8 cellular contexts compared by ENCODE assay signal in the genomic region with DNA sequence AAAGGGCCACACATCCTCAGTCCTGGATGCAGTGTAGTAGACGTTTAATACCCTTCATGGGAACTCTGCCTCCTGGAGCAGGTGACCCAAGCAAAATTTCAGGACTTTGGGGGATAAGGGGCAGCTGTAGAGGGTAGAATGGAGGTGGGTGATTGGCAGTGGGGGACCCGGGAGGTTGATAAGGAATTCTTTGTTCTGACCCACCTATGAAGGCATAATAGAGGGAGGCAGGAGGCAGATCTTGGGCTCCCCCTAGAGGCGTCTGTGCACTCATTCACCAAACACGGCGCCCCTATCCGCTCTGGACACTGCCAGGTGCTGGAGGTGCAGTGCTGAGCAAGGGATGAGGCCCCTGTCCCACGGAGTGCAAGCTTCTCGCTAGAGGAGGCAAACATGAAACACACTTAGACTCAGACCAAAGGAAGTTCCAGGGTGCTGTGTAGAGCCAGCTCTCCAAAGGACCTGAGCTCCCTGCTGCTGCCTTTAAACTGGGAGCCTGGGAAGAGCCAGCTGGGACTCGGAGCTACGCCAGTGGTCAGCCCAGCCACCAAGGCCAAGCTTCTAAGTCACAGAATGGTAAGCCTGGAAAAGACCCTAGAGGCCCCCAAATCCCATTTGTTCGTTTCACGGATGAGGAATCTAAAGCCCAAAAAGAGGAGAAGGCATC. TPM values are rescaled to one million over a fixed set of nuclear protein-coding genes. Genes with fewer than 3 reads are reported as not detected.
DNase-seq lines count a peak whose midpoint lies in the region; ATAC-seq, FAIRE-seq and TF ChIP-seq lines count a peak whose summit lies in the region.

No MANE protein-coding gene starts in this region.

- FAIRE-seq in GM12891 (lab: Jason Lieb, UNC) (peak; percentile 76), bronchial epithelial cell (lab: Jason Lieb, UNC) (no peak)

- H3K36me3 ChIP-seq in bronchial epithelial cell (ENCODE audit: control insufficient read depth, insufficient read depth, low read length): no peaks in the 10 kb centered on the region

- DNase-seq in GM12891 (ENCODE audit: insufficient read length, low spot score) (peak; percentile 84), NCI-H2029 (lab: John Stamatoyannopoulos, UW) (peak; percentile 60), bronchial epithelial cell (ENCODE audit: low read depth) (peak; percentile 46), left kidney (ENCODE audit: low read depth, low spot score) (peak; percentile 80)
- peak; percentile 33 to 52 (median 43) for DNase-seq in stimulated activated CD4-positive, alpha-beta T cell treated with anti-CD3 and anti-CD28 coated beads, TNF-alpha, amount 100 ng/mL, for 4 hours (ENCODE audit: low read depth in 3 of 3)

- ATAC-seq in HG02884 (IDR thresholded peaks at IDR 0.05; ENCODE audit: unreplicated experiment): peak; percentile 84

- H3K27ac ChIP-seq in 22Rv1: no peak overlapping the region

- TF ChIP-seq POLR2A in GM12891 (IDR thresholded peaks at IDR 0.05; ENCODE audit: low read depth, low read length): no peak

- no peak overlapping the region for H3K4me3 ChIP-seq in WI38 (ENCODE audit: low read depth, low read length)
- no peak overlapping the region for H3K4me3 ChIP-seq in bronchial epithelial cell (ENCODE audit: low read depth, low read length)

- TF ChIP-seq CTCF in 22Rv1 (IDR thresholded peaks at IDR 0.05) (peak; percentile 93), WI38 (IDR thresholded peaks at IDR 0.05; ENCODE audit: low read depth, low read length) (peak; percentile 85), bronchial epithelial cell (IDR thresholded peaks at IDR 0.05; ENCODE audit: insufficient read depth, low read length, severe bottlenecking) (peak; percentile 95)

- H3K27me3 ChIP-seq in bronchial epithelial cell (ENCODE audit: control insufficient read depth, insufficient read depth, low read length): no peaks in the 10 kb centered on the region

TF ChIP-seq in GM12891, 5 proteins besides CTCF, POLR2A, EP300 and RAD21:
- no peak for TF ChIP-seq POU2F2 (IDR thresholded peaks at IDR 0.05; ENCODE audit: low read depth, low read length)

RNA-seq across cellular contexts. Expression of a gene that starts 7.7 kb away (rescaled TPM):
- not detected for polyA plus RNA-seq in GM12891 (2012; ENCODE audit: low read depth, missing spikeins)
- total RNA-seq in bronchial epithelial cell: not detected in 2 replicates

RNA-seq across cellular contexts. Expression of a gene that starts 13.6 kb away (rescaled TPM):
- polyA plus RNA-seq in GM12891 (2012; ENCODE audit: low read depth, missing spikeins): 8.9 TPM
- 4.2 and 8.4 TPM in 2 replicates for total RNA-seq in bronchial epithelial cell

RNA-seq across cellular contexts. Expression of a gene that starts 26.1 kb away (rescaled TPM):
- 5.9 TPM for polyA plus RNA-seq in GM12891 (2012; ENCODE audit: low read depth, missing spikeins)
- 35.2 and 43.7 TPM in 2 replicates for total RNA-seq in bronchial epithelial cell
